Comparison of ENCODE assay signal across 8 cellular contexts in genomic region chr6:27280064-27280539, GRCh38. TPM values are rescaled to one million over a fixed set of nuclear protein-coding genes. Genes with fewer than 3 reads are reported as not detected.
A peak's percentile ranks its signal among the peaks of the same experiment; 100 is the strongest.
DNase-seq lines count a peak whose midpoint lies in the region; ATAC-seq and TF ChIP-seq lines count a peak whose summit lies in the region.

No MANE protein-coding gene starts in this region.

- peak; percentile 36 for DNase-seq in MG63
- no peak for DNase-seq in NCI-H2029 treated with DMSO at 0.1 percent for 48 hours (lab: John Stamatoyannopoulos, UW)
- no peak for DNase-seq in NCI-H1048 (lab: John Stamatoyannopoulos, UW)
- DNase-seq in activated CD4-positive, CD25-positive, alpha-beta regulatory T cell (lab: John Stamatoyannopoulos, UW) = no peak

- TF ChIP-seq CTCF in WI38 (IDR thresholded peaks at IDR 0.05; ENCODE audit: low read depth, low read length) = no peak

- H3K4me3 ChIP-seq in MG63 (peak overlapping the region; percentile 62), WI38 (ENCODE audit: low read depth, low read length) (peak overlapping the region; percentile 58), iPS-18c (ENCODE audit: insufficient read depth, low read depth, low read length) (peak overlapping the region; percentile 74)

- no peak for ATAC-seq in HG03469 (IDR thresholded peaks at IDR 0.05; ENCODE audit: unreplicated experiment)

- H3K9me3 ChIP-seq in ES-I3 (ENCODE audit: control insufficient read depth, insufficient read depth, low read length) (no peaks in the 10 kb centered on the region), MG63 (no peaks in the 10 kb centered on the region), iPS-18c (ENCODE audit: control insufficient read depth, insufficient read depth, low read length) (no peaks in the 10 kb centered on the region)

- H3K4me1 ChIP-seq in ES-I3 (ENCODE audit: insufficient read depth, low read length) = no peaks in the 10 kb centered on the region

- H3K9ac ChIP-seq in ES-I3 (ENCODE audit: low read depth, low read length) = peak overlapping the region; percentile 79

- H3K36me3 ChIP-seq in ES-I3 (ENCODE audit: insufficient read depth, low read length) (no peaks in the 10 kb centered on the region), MG63 (no peaks in the 10 kb centered on the region)

- no peaks in the 10 kb centered on the region for H3K27me3 ChIP-seq in MG63

RNA-seq across cellular contexts. Expression of gene POM121L2, which starts 32.0 kb away (rescaled TPM):
- not detected in 2 replicates for total RNA-seq in MG63 (2014; rRNA removed; shearing (Covaris generic); ENCODE audit: low replicate concordance)

RNA-seq across cellular contexts. Expression of gene PRSS16, which starts 32.6 kb away (rescaled TPM):
- total RNA-seq in MG63 (2014; rRNA removed; shearing (Covaris generic); ENCODE audit: low replicate concordance) = 0.33 TPM in 1 of 2 replicates, not detected in the other
